8 cellular contexts compared by ENCODE assay signal in the genomic region with DNA sequence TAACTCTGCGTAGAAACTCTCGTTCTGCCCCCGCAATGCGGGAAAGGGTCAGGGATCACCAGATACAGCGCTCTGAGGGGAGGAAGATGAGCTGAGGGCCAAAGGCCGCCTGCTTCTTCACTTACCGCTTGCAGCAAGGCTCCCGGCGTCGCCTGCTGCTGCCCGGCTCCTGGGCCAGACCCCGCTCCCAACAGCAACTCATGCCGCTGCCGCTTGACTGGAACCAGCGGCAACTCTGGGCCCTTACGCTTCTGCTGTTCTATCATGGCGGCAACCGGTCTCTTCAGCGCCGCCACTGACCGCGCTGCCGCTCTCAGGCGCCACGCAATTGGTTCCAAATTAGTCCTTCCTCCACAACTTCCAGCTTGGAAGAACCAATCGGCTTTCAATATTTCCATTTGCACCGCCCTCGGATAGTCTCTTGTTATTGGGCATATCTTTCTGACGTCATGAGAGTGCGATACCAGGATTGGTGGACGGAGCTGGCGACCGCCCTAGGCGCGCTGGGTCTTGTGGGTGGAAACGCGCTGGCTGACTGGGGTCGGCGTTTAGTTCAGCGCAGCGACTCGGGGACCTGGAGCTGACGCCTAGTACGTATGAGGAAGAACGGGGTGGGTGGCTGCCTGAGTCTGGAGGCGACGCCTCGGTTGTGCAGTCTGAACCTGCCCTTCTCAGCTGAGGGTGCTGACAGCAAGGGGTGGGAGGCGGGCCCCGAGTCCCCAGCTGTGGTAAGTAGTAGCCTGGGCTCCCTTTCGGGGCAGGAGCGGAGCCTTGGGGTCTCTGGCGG. TPM values are rescaled to one million over a fixed set of nuclear protein-coding genes. Genes with fewer than 3 reads are reported as not detected.
DNase-seq lines count a peak whose midpoint lies in the region; ATAC-seq and TF ChIP-seq lines count a peak whose summit lies in the region.

A gene (minus strand): TSS at position 303 of the 787 bp plus-strand sequence. CDS start 37 bp downstream, at position 266.
A gene with protein sequence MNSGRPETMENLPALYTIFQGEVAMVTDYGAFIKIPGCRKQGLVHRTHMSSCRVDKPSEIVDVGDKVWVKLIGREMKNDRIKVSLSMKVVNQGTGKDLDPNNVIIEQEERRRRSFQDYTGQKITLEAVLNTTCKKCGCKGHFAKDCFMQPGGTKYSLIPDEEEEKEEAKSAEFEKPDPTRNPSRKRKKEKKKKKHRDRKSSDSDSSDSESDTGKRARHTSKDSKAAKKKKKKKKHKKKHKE (plus strand): TSS at position 547 of the 787 bp plus-strand sequence. CDS start 13,067 bp downstream, outside the sequence.

- intact Hi-C loops in head of caudate nucleus (cut with DNase I): no loop called here
- intact Hi-C loops in ovary (cut with DNase I): no loop called here
- intact Hi-C loops in tibial artery (cut with DNase I; ENCODE audit: low total_unique reads): loop anchor here (10.0 kb wide), 1 partner anchor 128 kb away; no protein-coding TSS in a partner anchor

- H3K27me3 ChIP-seq in ovary (no peaks in the 10 kb centered on the region), tibial artery (no peaks in the 10 kb centered on the region)

- H3K36me3 Mint-ChIP-seq in activated naive CD8-positive, alpha-beta T cell treated with anti-CD3 and anti-CD28 coated beads, Interleukin-2, amount 10 ng/mL, durations not matched to agents 7 days and 5 days: peaks cover 22% of the 10 kb centered on the region

- no peak within 1 kb of the TSS for H3K27ac Mint-ChIP-seq in activated naive CD8-positive, alpha-beta T cell treated with anti-CD3 and anti-CD28 coated beads, Interleukin-2, amount 10 ng/mL, durations not matched to agents 7 days and 5 days

- H3K4me3 ChIP-seq in ovary (peak within 1 kb of the TSS; percentile 99), tibial artery (peak within 1 kb of the TSS; percentile 98 to 99)

- peaks cover 28% of the 10 kb centered on the region for H3K4me1 Mint-ChIP-seq in activated naive CD8-positive, alpha-beta T cell treated with anti-CD3 and anti-CD28 coated beads, Interleukin-2, amount 10 ng/mL, durations not matched to agents 7 days and 5 days

- DNase-seq in GM10266 (ENCODE audit: extremely low spot score) (peak; percentile 92), NCI-H1092 treated with DMSO at 0.1 percent for 48 hours (lab: John Stamatoyannopoulos, UW) (peak; percentile 100), SKM-1 (lab: John Stamatoyannopoulos, UW; ENCODE audit: unreplicated experiment) (peak; percentile 99), head of caudate nucleus (peak; percentile 85 to 98 (median 96)), ovary (peak; percentile 91 to 96 (median 92)), tibial artery (peak; percentile 96 to 97)
- peak; percentile 86 for DNase-seq in activated naive CD8-positive, alpha-beta T cell treated with anti-CD3 and anti-CD28 coated beads, Interleukin-2, amount 10 ng/mL, durations not matched to agents 7 days and 5 days

- TF ChIP-seq CTCF in GM10266 (IDR thresholded peaks at IDR 0.05; ENCODE audit: control insufficient read depth, insufficient read depth, low read depth, missing control alignments): peak; percentile 20
- no peak for TF ChIP-seq CTCF in ovary (IDR thresholded peaks at IDR 0.05)
- TF ChIP-seq CTCF in tibial artery (IDR thresholded peaks at IDR 0.05): no peak

- peak; percentile 98 for ATAC-seq in HG02610 (IDR thresholded peaks at IDR 0.05; ENCODE audit: unreplicated experiment)
- peak; percentile 97 for ATAC-seq in activated naive CD8-positive, alpha-beta T cell treated with anti-CD3 and anti-CD28 coated beads, Interleukin-2, amount 10 ng/mL, durations not matched to agents 7 days and 5 days (ENCODE audit: low read depth)

- POLR2A ChIA-PET in activated naive CD8-positive, alpha-beta T cell treated with anti-CD3 and anti-CD28 coated beads, Interleukin-2, amount 10 ng/mL, durations not matched to agents 7 days and 5 days (lab: Charles Lee): interaction anchor here (0.5 to 1.5 kb wide), 9 partner anchors 9 to 718 kb away, joined by 3 to 6 read pairs (median 4); a partner anchor contains a TSS

- no peak within 1 kb of the TSS for H3K4me3 Mint-ChIP-seq in activated naive CD8-positive, alpha-beta T cell treated with anti-CD3 and anti-CD28 coated beads, Interleukin-2, amount 10 ng/mL, durations not matched to agents 7 days and 5 days

- H3K27ac ChIP-seq in ovary: peak within 1 kb of the TSS in 1 of 2 donors; percentile 63
- H3K27ac ChIP-seq in tibial artery: peak within 1 kb of the TSS; percentile 79 to 96

- no peaks in the 10 kb centered on the region for H3K27me3 Mint-ChIP-seq in activated naive CD8-positive, alpha-beta T cell treated with anti-CD3 and anti-CD28 coated beads, Interleukin-2, amount 10 ng/mL, durations not matched to agents 7 days and 5 days

- TF ChIP-seq POLR2A in ovary (IDR thresholded peaks at IDR 0.05): peak; percentile 33

- no peaks in the 10 kb centered on the region for H3K9me3 Mint-ChIP-seq in activated naive CD8-positive, alpha-beta T cell treated with anti-CD3 and anti-CD28 coated beads, Interleukin-2, amount 10 ng/mL, durations not matched to agents 7 days and 5 days

- no peak for TF ChIP-seq EP300 in ovary (IDR thresholded peaks at IDR 0.05)

- 0% methylated on average over 52 to 53 of the region's 53 CpGs for WGBS in ovary, 3 donors

- H3K36me3 ChIP-seq in ovary: no peaks in the 10 kb centered on the region
- peaks cover 9 to 26% (median 18%) of the 10 kb centered on the region in 3 donors for H3K36me3 ChIP-seq in tibial artery

- no peaks in the 10 kb centered on the region for H3K9me3 ChIP-seq in ovary
- no peaks in the 10 kb centered on the region for H3K9me3 ChIP-seq in tibial artery

- peaks cover 12% of the 10 kb centered on the region for H3K4me1 ChIP-seq in ovary (ENCODE audit: insufficient read depth)
- peaks cover 0 to 38% (median 23%) of the 10 kb centered on the region in 4 donors for H3K4me1 ChIP-seq in tibial artery

RNA-seq across cellular contexts. Expression of the first gene that starts in this region (rescaled TPM):
- total RNA-seq in activated naive CD8-positive, alpha-beta T cell treated with anti-CD3 and anti-CD28 coated beads, Interleukin-2, amount 10 ng/mL, durations not matched to agents 7 days and 5 days: 10 to 100 TPM; 79.7 to 85.0 TPM
- total RNA-seq in ovary: 10 to 100 TPM; 32.9 to 62.3 (median 46.9) TPM
- polyA plus RNA-seq in ovary: 10 to 100 TPM; 26.0 to 42.8 TPM

RNA-seq across cellular contexts. Expression of the second gene that starts in this region (rescaled TPM):
- total RNA-seq in activated naive CD8-positive, alpha-beta T cell treated with anti-CD3 and anti-CD28 coated beads, Interleukin-2, amount 10 ng/mL, durations not matched to agents 7 days and 5 days: 10 to 100 TPM; 23.6 to 24.4 TPM
- 10 to 100 TPM; 16.0 to 25.6 (median 21.5) TPM for total RNA-seq in ovary
- 10 to 100 TPM; 31.5 to 48.5 TPM for polyA plus RNA-seq in ovary
